39 cellular contexts compared by ENCODE assay signal in the genomic region with DNA sequence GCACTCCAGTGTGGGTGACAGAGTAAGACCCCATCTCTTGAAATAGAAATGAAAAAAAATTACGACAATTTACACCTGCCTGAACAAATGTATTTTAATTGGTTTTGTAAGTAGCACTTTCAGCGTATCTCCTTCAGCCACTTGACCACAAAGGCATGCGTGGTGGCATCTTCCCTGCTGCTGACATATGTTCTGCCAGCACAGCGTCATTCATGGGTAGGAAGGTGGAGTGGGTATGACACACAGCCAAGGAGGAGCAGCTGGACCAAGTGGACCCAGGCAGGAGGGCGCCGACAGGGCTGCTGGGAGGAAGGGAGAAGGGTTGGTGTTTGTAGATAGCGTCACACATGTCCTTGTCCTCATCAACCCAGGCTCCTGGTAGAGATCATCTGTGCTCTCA. TPM values are rescaled to one million over a fixed set of nuclear protein-coding genes. Genes with fewer than 3 reads are reported as not detected.
"Had no signal": no experiment of that assay in that cellular context is flagged by ENCODE, and none has a peak within 500 bp of the region (broad histone marks: within the 10 kb centered on the region; RNA-seq: fewer than 3 reads in every experiment).

No MANE protein-coding gene starts in this region.

- H3K36me3 ChIP-seq: MG63 had no signal

- H3K9me3 ChIP-seq: MG63 had no signal

- DNase-seq: Karpas-422, Kasumi-1, MG63, MM.1S, MV-4-11, NCI-H1048, NCI-H1092, NCI-H1092 treated with DMSO at 0.1 percent for 48 hours, NCI-H1105, NCI-H1105 treated with DMSO at 0.1 percent for 48 hours, NCI-H1417, NCI-H1417 treated with DMSO at 0.1 percent for 48 hours, NCI-H1436, NCI-H1436 treated with DMSO at 0.1 percent for 48 hours, NCI-H146, NCI-H1694, NCI-H1694 treated with DMSO at 0.1 percent for 48 hours, NCI-H187, NCI-H187 treated with DMSO at 0.1 percent for 48 hours, NCI-H1930, NCI-H2029, NCI-H2029 treated with DMSO at 0.1 percent for 48 hours, NCI-H2081, NCI-H2081 treated with DMSO at 0.1 percent for 48 hours, NCI-H2107, NCI-H2171, NCI-H2171 treated with DMSO at 0.1 percent for 48 hours, NCI-H2227 treated with DMSO at 0.1 percent for 48 hours, NCI-H226, NCI-H345, NCI-H446, NCI-H446 treated with DMSO at 0.1 percent for 48 hours, NCI-H510A, NCI-H510A treated with DMSO at 0.1 percent for 48 hours, NCI-H524 had no signal

- H3K27me3 ChIP-seq: MG63 had no signal

- H3K4me3 ChIP-seq: MG63 had no signal

RNA-seq across cellular contexts. Expression of gene CLDN34, which starts 28.6 kb away (rescaled TPM):
- total RNA-seq: LHCN-M2, M059J, MCF 10A, NCI-H460 had no signal
